Comparison of ENCODE assay signal across 8 cellular contexts in genomic region chr2:76599732-76600368, GRCh38.
DNase-seq lines count a peak whose midpoint lies in the region; ATAC-seq and TF ChIP-seq lines count a peak whose summit lies in the region.

No MANE protein-coding gene starts in this region.

- H3K4me3 ChIP-seq in LNCaP clone FGC (ENCODE audit: low read depth, low read length): no peak overlapping the region
- no peak overlapping the region for H3K4me3 ChIP-seq in dorsolateral prefrontal cortex
- no peak overlapping the region for H3K4me3 ChIP-seq in lung

- no peaks in the 10 kb centered on the region for H3K27me3 ChIP-seq in dorsolateral prefrontal cortex
- H3K27me3 ChIP-seq in lung (ENCODE audit: control insufficient read depth, insufficient read depth): no peaks in the 10 kb centered on the region

- no peak for ATAC-seq in activated naive CD8-positive, alpha-beta T cell treated with anti-CD3 and anti-CD28 coated beads, Interleukin-2, amount 50 U/mL, for 24 hours
- peak; percentile 75 for ATAC-seq in lung (ENCODE audit: insufficient read depth, low FRiP score)

- WGBS in lung, 2 donors: 14 to 21% methylated on average over 4 of the region's 4 CpGs

- H3K36me3 Mint-ChIP-seq in activated naive CD8-positive, alpha-beta T cell treated with anti-CD3 and anti-CD28 coated beads for 36 hours: no peaks in the 10 kb centered on the region
- no peaks in the 10 kb centered on the region for H3K36me3 Mint-ChIP-seq in activated naive CD8-positive, alpha-beta T cell treated with anti-CD3 and anti-CD28 coated beads, Interleukin-2, amount 50 U/mL, for 24 hours (ENCODE audit: low read depth)

- H3K9me3 ChIP-seq in lung (ENCODE audit: control insufficient read depth in 2 of 2, insufficient read depth in 1 of 2, low read length in 1 of 2): no peaks in the 10 kb centered on the region

- no peaks in the 10 kb centered on the region for H3K36me3 ChIP-seq in lung (ENCODE audit: control insufficient read depth in 2 of 2, insufficient read depth in 2 of 2, low read length in 2 of 2)

- no peaks in the 10 kb centered on the region for H3K4me1 Mint-ChIP-seq in activated naive CD8-positive, alpha-beta T cell treated with anti-CD3 and anti-CD28 coated beads for 36 hours
- H3K4me1 Mint-ChIP-seq in activated naive CD8-positive, alpha-beta T cell treated with anti-CD3 and anti-CD28 coated beads, Interleukin-2, amount 50 U/mL, for 24 hours: no peaks in the 10 kb centered on the region

- H3K27ac Mint-ChIP-seq in activated naive CD8-positive, alpha-beta T cell treated with anti-CD3 and anti-CD28 coated beads for 36 hours: no peak overlapping the region
- H3K27ac Mint-ChIP-seq in activated naive CD8-positive, alpha-beta T cell treated with anti-CD3 and anti-CD28 coated beads, Interleukin-2, amount 50 U/mL, for 24 hours: no peak overlapping the region

- H3K9me3 Mint-ChIP-seq in activated naive CD8-positive, alpha-beta T cell treated with anti-CD3 and anti-CD28 coated beads for 36 hours: peaks cover 1% of the 10 kb centered on the region
- no peaks in the 10 kb centered on the region for H3K9me3 Mint-ChIP-seq in activated naive CD8-positive, alpha-beta T cell treated with anti-CD3 and anti-CD28 coated beads, Interleukin-2, amount 50 U/mL, for 24 hours

- CTCF ChIA-PET in HEK293T (lab: Yijun Ruan, JAX): interaction anchor here (0.6 to 1.8 kb wide), 5 partner anchors 378 to 811 kb away, joined by 3 to 7 read pairs (median 5); no protein-coding TSS in a partner anchor

- H3K27ac ChIP-seq in dorsolateral prefrontal cortex (no peak overlapping the region), lung (ENCODE audit: low read depth in 1 of 2, low read length in 1 of 2) (no peak overlapping the region)

- DNase-seq in activated naive CD8-positive, alpha-beta T cell treated with anti-CD3 and anti-CD28 coated beads for 36 hours: peak; percentile 2
- DNase-seq in activated naive CD8-positive, alpha-beta T cell treated with anti-CD3 and anti-CD28 coated beads, Interleukin-2, amount 50 U/mL, for 24 hours: no peak
- DNase-seq in HEK293T (ENCODE audit: extremely low spot score) (peak; percentile 67), LNCaP clone FGC (ENCODE audit: low read depth) (peak; percentile 85), OCI-M2 (lab: John Stamatoyannopoulos, UW; ENCODE audit: unreplicated experiment) (peak; percentile 27), dorsolateral prefrontal cortex (peak in 8 of 10 donors; percentile 3 to 79 (median 58)), lung (ENCODE audit: low spot score) (peak; percentile 46)
- no peak for DNase-seq in central memory CD4-positive, alpha-beta T cell

- no peak overlapping the region for H3K4me3 Mint-ChIP-seq in activated naive CD8-positive, alpha-beta T cell treated with anti-CD3 and anti-CD28 coated beads for 36 hours
- no peak overlapping the region for H3K4me3 Mint-ChIP-seq in activated naive CD8-positive, alpha-beta T cell treated with anti-CD3 and anti-CD28 coated beads, Interleukin-2, amount 50 U/mL, for 24 hours

- TF ChIP-seq CTCF in LNCaP clone FGC (IDR thresholded peaks at IDR 0.05; ENCODE audit: control insufficient read depth, extremely low read depth, insufficient read depth): peak; percentile 85
- TF ChIP-seq CTCF in dorsolateral prefrontal cortex (IDR thresholded peaks at IDR 0.05 in 54 of 56, conservative IDR thresholded peaks at IDR 0.05 in 2 of 56; ENCODE audit: low read depth in 1 of 56, partially characterized antibody in 56 of 56): peak; percentile 38 to 95 (median 86)
- TF ChIP-seq CTCF in lung (IDR thresholded peaks at IDR 0.05; ENCODE audit: control extremely low read depth, extremely low read depth): peak; percentile 34

- POLR2A ChIA-PET in HEK293T (lab: Yijun Ruan, JAX): interaction anchor here (0.7 kb wide), 1 partner anchor 864 kb away, joined by 3 read pairs; no protein-coding TSS in a partner anchor

- H3K4me1 ChIP-seq in lung (ENCODE audit: control insufficient read depth in 2 of 2, insufficient read depth in 2 of 2, low read length in 2 of 2): no peaks in the 10 kb centered on the region

- intact Hi-C loops in dorsolateral prefrontal cortex (cut with DNase I): loop anchor here (2.0 to 10.0 kb wide), 2 partner anchors 811 to 815 kb away; no protein-coding TSS in a partner anchor

- H3K27me3 Mint-ChIP-seq in activated naive CD8-positive, alpha-beta T cell treated with anti-CD3 and anti-CD28 coated beads for 36 hours: no peaks in the 10 kb centered on the region
- no peaks in the 10 kb centered on the region for H3K27me3 Mint-ChIP-seq in activated naive CD8-positive, alpha-beta T cell treated with anti-CD3 and anti-CD28 coated beads, Interleukin-2, amount 50 U/mL, for 24 hours

TF ChIP-seq in HEK293T, 16 proteins besides CTCF, POLR2A, EP300 and RAD21:
- TF ChIP-seq PKNOX1 (IDR thresholded peaks at IDR 0.05): peak; percentile 54
- no peak for TF ChIP-seq L3MBTL2 (conservative IDR thresholded peaks at IDR 0.05)

Comparison
In these comparisons a context has a peak if more than half of its experiments do, and no peak if none do; other contexts are left out.
1. DNase-seq: peak in activated naive CD8-positive, alpha-beta T cell treated with anti-CD3 and anti-CD28 coated beads for 36 hours (single experiment), HEK293T (single experiment), LNCaP clone FGC (single experiment), OCI-M2 (single experiment), dorsolateral prefrontal cortex (8 of 10) and lung (single experiment); none in activated naive CD8-positive, alpha-beta T cell treated with anti-CD3 and anti-CD28 coated beads, Interleukin-2, amount 50 U/mL, for 24 hours (single experiment) and central memory CD4-positive, alpha-beta T cell (single experiment).
2. CTCF ChIP-seq: peak in every context shown above with its lines; median percentile 86 in dorsolateral prefrontal cortex; 85 in LNCaP clone FGC; 34 in lung.